Comparison of ENCODE assay signal across 8 cellular contexts in the genomic region with DNA sequence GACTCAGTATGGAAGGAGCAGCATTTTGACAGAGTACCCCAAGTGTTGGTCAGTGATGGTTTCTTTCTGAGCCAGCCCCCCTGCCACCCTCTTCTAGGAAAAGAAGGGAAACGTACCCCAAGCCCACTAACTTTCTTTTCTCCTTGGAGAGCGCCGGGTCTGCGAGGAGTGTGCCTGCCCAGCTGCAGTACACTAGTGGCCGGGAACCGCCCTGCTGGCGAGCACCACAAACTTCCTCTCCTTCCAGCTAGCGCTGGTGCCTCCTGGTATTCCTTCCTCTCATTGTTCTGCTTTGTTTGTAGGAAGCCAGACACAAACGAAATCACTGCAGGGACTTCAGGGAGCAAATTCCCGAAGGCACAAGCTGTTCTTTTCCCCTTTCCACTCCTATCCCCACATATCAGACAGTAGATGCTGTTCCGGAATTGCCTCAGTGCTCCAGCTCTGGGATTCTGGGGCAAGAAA. TPM values are rescaled to one million over a fixed set of nuclear protein-coding genes. Genes with fewer than 3 reads are reported as not detected.
DNase-seq lines count a peak whose midpoint lies in the region; ATAC-seq, FAIRE-seq and TF ChIP-seq lines count a peak whose summit lies in the region.

No MANE protein-coding gene starts in this region.

- H3K9me3 Mint-ChIP-seq in stimulated activated naive CD8-positive, alpha-beta T cell treated with anti-CD3 and anti-CD28 coated beads, Interleukin-15, amount 100 ng/mL, for 72 hours = no peaks in the 10 kb centered on the region

- H3K4me1 ChIP-seq in ACC112 (ENCODE audit: control insufficient read depth, insufficient read depth, low read length, unreplicated experiment) (peaks cover 2% of the 10 kb centered on the region), keratinocyte (ENCODE audit: control insufficient read depth, extremely low read depth, insufficient read depth, low read length) (peaks cover 4% of the 10 kb centered on the region)

- no peak overlapping the region for H3K27ac ChIP-seq in ACC112 (ENCODE audit: low read depth, low read length)
- H3K27ac ChIP-seq in keratinocyte (ENCODE audit: control insufficient read depth, insufficient read depth, low read length) = no peak overlapping the region

- FAIRE-seq in keratinocyte (lab: Jason Lieb, UNC) = no peak

- no peaks in the 10 kb centered on the region for H3K9me1 ChIP-seq in keratinocyte (ENCODE audit: control insufficient read depth, extremely low read depth, insufficient read depth, low read length)

- no peak for ATAC-seq in stimulated activated naive CD8-positive, alpha-beta T cell treated with anti-CD3 and anti-CD28 coated beads, Interleukin-15, amount 100 ng/mL, for 72 hours
- ATAC-seq in HG03342 (IDR thresholded peaks at IDR 0.05; ENCODE audit: unreplicated experiment) = no peak
- no peak for ATAC-seq in HG02588 (IDR thresholded peaks at IDR 0.05; ENCODE audit: unreplicated experiment)
- ATAC-seq in HG02642 (IDR thresholded peaks at IDR 0.05; ENCODE audit: poor library complexity, unreplicated experiment) = no peak

- H3K4me3 ChIP-seq in ACC112 (ENCODE audit: low read depth, low read length) (peak overlapping the region; percentile 81), astrocyte of the spinal cord (ENCODE audit: low read depth, low read length) (peak overlapping the region; percentile 37), keratinocyte (ENCODE audit: control insufficient read depth in 2 of 3, extremely low read depth in 1 of 3, insufficient read depth in 2 of 3, low read depth in 1 of 3, low read length in 3 of 3) (peak overlapping the region in 1 of 3 experiments; percentile 39)

- H2AFZ ChIP-seq in ACC112 (ENCODE audit: low read length, unreplicated experiment) = peak overlapping the region; percentile 85
- no peak overlapping the region for H2AFZ ChIP-seq in keratinocyte (ENCODE audit: control insufficient read depth, low read length)

- H4K20me1 ChIP-seq in keratinocyte (ENCODE audit: control insufficient read depth, extremely low read depth, insufficient read depth, low read length) = no peaks in the 10 kb centered on the region

- H3K79me2 ChIP-seq in ACC112 (ENCODE audit: control insufficient read depth, insufficient read depth, low read length, unreplicated experiment) (no peaks in the 10 kb centered on the region), keratinocyte (ENCODE audit: control insufficient read depth, insufficient read depth, low read length) (no peaks in the 10 kb centered on the region)

- H3K9me3 ChIP-seq in keratinocyte (ENCODE audit: control insufficient read depth, low read depth, low read length) = no peaks in the 10 kb centered on the region

- peak; percentile 5 for DNase-seq in HPDE6-E6E7 (ENCODE audit: extremely low spot score)
- DNase-seq in astrocyte of the spinal cord (ENCODE audit: low read depth, low spot score) = peak; percentile 14
- DNase-seq in keratinocyte (ENCODE audit: low read depth, low spot score) = no peak
- no peak for DNase-seq in stimulated activated naive CD8-positive, alpha-beta T cell treated with anti-CD3 and anti-CD28 coated beads, Interleukin-15, amount 100 ng/mL, for 72 hours

- H3K4me3 Mint-ChIP-seq in stimulated activated naive CD8-positive, alpha-beta T cell treated with anti-CD3 and anti-CD28 coated beads, Interleukin-15, amount 100 ng/mL, for 72 hours = peak overlapping the region; percentile 16 to 52

- H3K27me3 Mint-ChIP-seq in stimulated activated naive CD8-positive, alpha-beta T cell treated with anti-CD3 and anti-CD28 coated beads, Interleukin-15, amount 100 ng/mL, for 72 hours = peaks cover 73% of the 10 kb centered on the region

- TF ChIP-seq CTCF in astrocyte of the spinal cord (IDR thresholded peaks at IDR 0.05; ENCODE audit: low read depth, low read length) (no peak), keratinocyte (optimal IDR thresholded peaks at IDR 0.05 in 1 of 3, IDR thresholded peaks at IDR 0.05 in 1 of 3, conservative IDR thresholded peaks at IDR 0.05 in 1 of 3; ENCODE audit: extremely low read depth in 1 of 3, insufficient read depth in 2 of 3, low read length in 3 of 3) (peak; percentile 8 to 33 (median 17))

- H3K9ac ChIP-seq in keratinocyte (ENCODE audit: control insufficient read depth, extremely low read depth, insufficient read depth, low read length) = no peak overlapping the region

- H3K4me1 Mint-ChIP-seq in stimulated activated naive CD8-positive, alpha-beta T cell treated with anti-CD3 and anti-CD28 coated beads, Interleukin-15, amount 100 ng/mL, for 72 hours = peaks cover 7% of the 10 kb centered on the region

- H3K36me3 ChIP-seq in ACC112 (ENCODE audit: insufficient read depth, low read length) = no peaks in the 10 kb centered on the region
- H3K36me3 ChIP-seq in keratinocyte (ENCODE audit: control insufficient read depth in 2 of 2, extremely low read depth in 1 of 2, insufficient read depth in 2 of 2, low read length in 2 of 2) = no peaks in the 10 kb centered on the region

- dilution Hi-C loops in keratinocyte (cut with MboI; ENCODE audit: extremely low pct_ligation_motif_present, low sequenced_read_pairs) = no loop called here

- H3K27ac Mint-ChIP-seq in stimulated activated naive CD8-positive, alpha-beta T cell treated with anti-CD3 and anti-CD28 coated beads, Interleukin-15, amount 100 ng/mL, for 72 hours = no peak overlapping the region

- in situ Hi-C loops in astrocyte of the spinal cord (cut with HindIII; ENCODE audit: low sequenced_read_pairs) = no loop called here

- peak overlapping the region; percentile 72 for H3K4me2 ChIP-seq in keratinocyte (ENCODE audit: control insufficient read depth, extremely low read depth, insufficient read depth, low read depth, low read length)

- H3K27me3 ChIP-seq in ACC112 (ENCODE audit: insufficient read depth, low read length) = no peaks in the 10 kb centered on the region
- peaks cover 19% of the 10 kb centered on the region for H3K27me3 ChIP-seq in keratinocyte (ENCODE audit: control insufficient read depth, extremely low read depth, insufficient read depth, low read length)

RNA-seq across cellular contexts. Expression of gene CCDC85A, which starts 1.8 kb away (rescaled TPM):
- polyA plus RNA-seq in keratinocyte = 0.01 to 0.03 TPM in 2 of 3 replicates, not detected in the other
- not detected for polyA plus RNA-seq in keratinocyte (2011; ENCODE audit: low read depth)
- polyA plus RNA-seq in keratinocyte (2011; cell fraction: cytosol; rRNA removed) = not detected in 2 replicates
- polyA plus RNA-seq in keratinocyte (2011; cell fraction: nucleus; rRNA removed) = 0.05 TPM in 1 of 2 replicates, not detected in the other
- polyA plus RNA-seq in keratinocyte (2012; ENCODE audit: low replicate concordance) = 0.04 TPM in 1 of 2 replicates, not detected in the other
- 0.10 TPM in 1 of 3 replicates, not detected in the others for polyA minus RNA-seq in keratinocyte
- not detected for polyA minus RNA-seq in keratinocyte (2011; cell fraction: cytosol; rRNA and poly(A)+ RNA removed)
- not detected in 2 replicates for polyA minus RNA-seq in keratinocyte (2011; cell fraction: nucleus; rRNA and poly(A)+ RNA removed)

Comparison
In these comparisons a context has a peak if more than half of its experiments do, and no peak if none do; other contexts are left out.
1. DNase-seq: peak in HPDE6-E6E7 (single experiment) and astrocyte of the spinal cord (single experiment); none in keratinocyte (single experiment) and stimulated activated naive CD8-positive, alpha-beta T cell treated with anti-CD3 and anti-CD28 coated beads, Interleukin-15, amount 100 ng/mL, for 72 hours (0 of 2).